In the genomic region with DNA sequence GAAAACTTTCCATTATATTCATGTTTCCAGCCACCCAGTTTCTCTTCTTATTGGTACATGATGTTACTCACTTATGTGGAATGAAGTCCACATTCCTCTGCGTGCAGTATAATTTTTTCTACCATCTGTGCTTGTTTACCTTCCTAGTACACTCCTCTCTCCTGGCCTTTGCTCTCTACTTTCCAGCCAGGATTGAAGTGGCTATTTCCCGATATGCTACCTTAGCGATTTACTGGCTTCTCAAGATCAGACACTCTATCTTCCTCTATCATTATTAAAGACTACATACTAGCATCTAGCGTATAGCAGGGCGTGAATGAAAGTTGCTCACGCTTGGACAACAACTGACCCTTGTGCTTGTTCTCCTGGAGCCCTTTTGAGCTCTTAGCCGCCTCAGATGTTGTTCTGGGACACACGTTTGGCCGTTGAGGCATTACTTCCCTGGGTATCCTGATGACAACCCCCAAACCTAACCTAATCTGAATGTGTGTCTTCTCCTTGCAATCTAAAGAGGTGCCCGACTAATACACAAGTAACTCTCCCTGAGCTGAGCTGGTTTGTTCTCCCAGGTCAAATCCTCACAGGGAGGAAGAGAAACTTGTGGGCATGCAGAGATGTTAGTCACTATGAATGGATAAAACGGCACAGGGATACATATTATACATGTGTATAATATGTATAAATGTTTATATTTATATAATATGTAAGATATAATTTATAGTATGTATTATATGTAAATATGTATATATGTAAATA, we compare ENCODE assay signal across 1 cellular context.
TF ChIP-seq lines count a peak whose summit lies in the region.

No MANE protein-coding gene starts in this region.

TF ChIP-seq in HepG2, 621 proteins besides CTCF, POLR2A, EP300 and RAD21 (continued from another document and continues in another):
- TF ChIP-seq, protein P1, sequence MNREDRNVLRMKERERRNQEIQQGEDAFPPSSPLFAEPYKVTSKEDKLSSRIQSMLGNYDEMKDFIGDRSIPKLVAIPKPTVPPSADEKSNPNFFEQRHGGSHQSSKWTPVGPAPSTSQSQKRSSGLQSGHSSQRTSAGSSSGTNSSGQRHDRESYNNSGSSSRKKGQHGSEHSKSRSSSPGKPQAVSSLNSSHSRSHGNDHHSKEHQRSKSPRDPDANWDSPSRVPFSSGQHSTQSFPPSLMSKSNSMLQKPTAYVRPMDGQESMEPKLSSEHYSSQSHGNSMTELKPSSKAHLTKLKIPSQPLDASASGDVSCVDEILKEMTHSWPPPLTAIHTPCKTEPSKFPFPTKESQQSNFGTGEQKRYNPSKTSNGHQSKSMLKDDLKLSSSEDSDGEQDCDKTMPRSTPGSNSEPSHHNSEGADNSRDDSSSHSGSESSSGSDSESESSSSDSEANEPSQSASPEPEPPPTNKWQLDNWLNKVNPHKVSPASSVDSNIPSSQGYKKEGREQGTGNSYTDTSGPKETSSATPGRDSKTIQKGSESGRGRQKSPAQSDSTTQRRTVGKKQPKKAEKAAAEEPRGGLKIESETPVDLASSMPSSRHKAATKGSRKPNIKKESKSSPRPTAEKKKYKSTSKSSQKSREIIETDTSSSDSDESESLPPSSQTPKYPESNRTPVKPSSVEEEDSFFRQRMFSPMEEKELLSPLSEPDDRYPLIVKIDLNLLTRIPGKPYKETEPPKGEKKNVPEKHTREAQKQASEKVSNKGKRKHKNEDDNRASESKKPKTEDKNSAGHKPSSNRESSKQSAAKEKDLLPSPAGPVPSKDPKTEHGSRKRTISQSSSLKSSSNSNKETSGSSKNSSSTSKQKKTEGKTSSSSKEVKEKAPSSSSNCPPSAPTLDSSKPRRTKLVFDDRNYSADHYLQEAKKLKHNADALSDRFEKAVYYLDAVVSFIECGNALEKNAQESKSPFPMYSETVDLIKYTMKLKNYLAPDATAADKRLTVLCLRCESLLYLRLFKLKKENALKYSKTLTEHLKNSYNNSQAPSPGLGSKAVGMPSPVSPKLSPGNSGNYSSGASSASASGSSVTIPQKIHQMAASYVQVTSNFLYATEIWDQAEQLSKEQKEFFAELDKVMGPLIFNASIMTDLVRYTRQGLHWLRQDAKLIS (CRISPR knock-in tag; IDR thresholded peaks at IDR 0.05), result no peak
- TF ChIP-seq ZNF557 (CRISPR knock-in tag; IDR thresholded peaks at IDR 0.05) (no peak), ZNF224 (CRISPR knock-in tag; IDR thresholded peaks at IDR 0.05) (no peak), POLR2AphosphoS5 (IDR thresholded peaks at IDR 0.05; ENCODE audit: low read depth, low read length) (no peak), ZNF788 (CRISPR knock-in tag; IDR thresholded peaks at IDR 0.05; ENCODE audit: borderline replicate concordance) (no peak), ZBTB10 (CRISPR knock-in tag; IDR thresholded peaks at IDR 0.05; ENCODE audit: borderline replicate concordance) (no peak), ZNF3 (CRISPR knock-in tag; IDR thresholded peaks at IDR 0.05) (no peak), ZNF234 (CRISPR knock-in tag; conservative IDR thresholded peaks at IDR 0.05) (no peak), PHF8 (CRISPR knock-in tag; IDR thresholded peaks at IDR 0.05) (no peak), NBN (conservative IDR thresholded peaks at IDR 0.05) (no peak), CHD4 (IDR thresholded peaks at IDR 0.05; ENCODE audit: borderline replicate concordance, low read length) (no peak), ZMYM4 (CRISPR knock-in tag; IDR thresholded peaks at IDR 0.05) (no peak), MYNN (CRISPR knock-in tag; IDR thresholded peaks at IDR 0.05; ENCODE audit: low read depth) (no peak), HNF4A (CRISPR knock-in tag; IDR thresholded peaks at IDR 0.05) (peak; percentile 83), BCL3 (CRISPR knock-in tag; IDR thresholded peaks at IDR 0.05) (no peak), TBX3 (IDR thresholded peaks at IDR 0.05; ENCODE audit: borderline replicate concordance) (peak; percentile 17; the same call in 1 of the 2 replicates), WIZ (CRISPR knock-in tag; IDR thresholded peaks at IDR 0.05) (no peak), ADNP (CRISPR knock-in tag; IDR thresholded peaks at IDR 0.05) (no peak), CBX1 (IDR thresholded peaks at IDR 0.05; ENCODE audit: low read depth) (no peak), MED8 (CRISPR knock-in tag; IDR thresholded peaks at IDR 0.05; ENCODE audit: insufficient replicate concordance) (no peak), ZNF543 (CRISPR knock-in tag; IDR thresholded peaks at IDR 0.05) (no peak), NFKB2 (CRISPR knock-in tag; IDR thresholded peaks at IDR 0.05; ENCODE audit: borderline replicate concordance) (no peak), NR2F1 (CRISPR knock-in tag; IDR thresholded peaks at IDR 0.05) (peak in 1 of 2 experiments; percentile 46; a peak in 1 of 4 replicates), ZNF512B (CRISPR knock-in tag; IDR thresholded peaks at IDR 0.05; ENCODE audit: borderline replicate concordance) (no peak), DPF2 (CRISPR knock-in tag; IDR thresholded peaks at IDR 0.05; ENCODE audit: borderline replicate concordance, low read depth) (no peak), ZNF740 (CRISPR knock-in tag; IDR thresholded peaks at IDR 0.05) (no peak), MXI1 (IDR thresholded peaks at IDR 0.05; ENCODE audit: borderline replicate concordance, low read depth, low read length) (peak; percentile 24; the same call in 1 of the 3 replicates), DR1 (CRISPR knock-in tag; IDR thresholded peaks at IDR 0.05) (no peak), RFX1 (IDR thresholded peaks at IDR 0.05) (no peak), PAF1 (CRISPR knock-in tag; IDR thresholded peaks at IDR 0.05) (no peak)
- TF ChIP-seq, protein P2, sequence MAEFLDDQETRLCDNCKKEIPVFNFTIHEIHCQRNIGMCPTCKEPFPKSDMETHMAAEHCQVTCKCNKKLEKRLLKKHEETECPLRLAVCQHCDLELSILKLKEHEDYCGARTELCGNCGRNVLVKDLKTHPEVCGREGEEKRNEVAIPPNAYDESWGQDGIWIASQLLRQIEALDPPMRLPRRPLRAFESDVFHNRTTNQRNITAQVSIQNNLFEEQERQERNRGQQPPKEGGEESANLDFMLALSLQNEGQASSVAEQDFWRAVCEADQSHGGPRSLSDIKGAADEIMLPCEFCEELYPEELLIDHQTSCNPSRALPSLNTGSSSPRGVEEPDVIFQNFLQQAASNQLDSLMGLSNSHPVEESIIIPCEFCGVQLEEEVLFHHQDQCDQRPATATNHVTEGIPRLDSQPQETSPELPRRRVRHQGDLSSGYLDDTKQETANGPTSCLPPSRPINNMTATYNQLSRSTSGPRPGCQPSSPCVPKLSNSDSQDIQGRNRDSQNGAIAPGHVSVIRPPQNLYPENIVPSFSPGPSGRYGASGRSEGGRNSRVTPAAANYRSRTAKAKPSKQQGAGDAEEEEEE (CRISPR knock-in tag; IDR thresholded peaks at IDR 0.05; ENCODE audit: borderline replicate concordance), result no peak
- TF ChIP-seq, protein P3, sequence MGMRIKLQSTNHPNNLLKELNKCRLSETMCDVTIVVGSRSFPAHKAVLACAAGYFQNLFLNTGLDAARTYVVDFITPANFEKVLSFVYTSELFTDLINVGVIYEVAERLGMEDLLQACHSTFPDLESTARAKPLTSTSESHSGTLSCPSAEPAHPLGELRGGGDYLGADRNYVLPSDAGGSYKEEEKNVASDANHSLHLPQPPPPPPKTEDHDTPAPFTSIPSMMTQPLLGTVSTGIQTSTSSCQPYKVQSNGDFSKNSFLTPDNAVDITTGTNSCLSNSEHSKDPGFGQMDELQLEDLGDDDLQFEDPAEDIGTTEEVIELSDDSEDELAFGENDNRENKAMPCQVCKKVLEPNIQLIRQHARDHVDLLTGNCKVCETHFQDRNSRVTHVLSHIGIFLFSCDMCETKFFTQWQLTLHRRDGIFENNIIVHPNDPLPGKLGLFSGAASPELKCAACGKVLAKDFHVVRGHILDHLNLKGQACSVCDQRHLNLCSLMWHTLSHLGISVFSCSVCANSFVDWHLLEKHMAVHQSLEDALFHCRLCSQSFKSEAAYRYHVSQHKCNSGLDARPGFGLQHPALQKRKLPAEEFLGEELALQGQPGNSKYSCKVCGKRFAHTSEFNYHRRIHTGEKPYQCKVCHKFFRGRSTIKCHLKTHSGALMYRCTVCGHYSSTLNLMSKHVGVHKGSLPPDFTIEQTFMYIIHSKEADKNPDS (CRISPR knock-in tag; IDR thresholded peaks at IDR 0.05), result peak; percentile 93; the same call in 1 of the 2 replicates
- TF ChIP-seq, protein P4, sequence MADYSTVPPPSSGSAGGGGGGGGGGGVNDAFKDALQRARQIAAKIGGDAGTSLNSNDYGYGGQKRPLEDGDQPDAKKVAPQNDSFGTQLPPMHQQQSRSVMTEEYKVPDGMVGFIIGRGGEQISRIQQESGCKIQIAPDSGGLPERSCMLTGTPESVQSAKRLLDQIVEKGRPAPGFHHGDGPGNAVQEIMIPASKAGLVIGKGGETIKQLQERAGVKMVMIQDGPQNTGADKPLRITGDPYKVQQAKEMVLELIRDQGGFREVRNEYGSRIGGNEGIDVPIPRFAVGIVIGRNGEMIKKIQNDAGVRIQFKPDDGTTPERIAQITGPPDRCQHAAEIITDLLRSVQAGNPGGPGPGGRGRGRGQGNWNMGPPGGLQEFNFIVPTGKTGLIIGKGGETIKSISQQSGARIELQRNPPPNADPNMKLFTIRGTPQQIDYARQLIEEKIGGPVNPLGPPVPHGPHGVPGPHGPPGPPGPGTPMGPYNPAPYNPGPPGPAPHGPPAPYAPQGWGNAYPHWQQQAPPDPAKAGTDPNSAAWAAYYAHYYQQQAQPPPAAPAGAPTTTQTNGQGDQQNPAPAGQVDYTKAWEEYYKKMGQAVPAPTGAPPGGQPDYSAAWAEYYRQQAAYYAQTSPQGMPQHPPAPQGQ (CRISPR knock-in tag; IDR thresholded peaks at IDR 0.05; ENCODE audit: borderline replicate concordance), result no peak
- TF ChIP-seq, protein P5, sequence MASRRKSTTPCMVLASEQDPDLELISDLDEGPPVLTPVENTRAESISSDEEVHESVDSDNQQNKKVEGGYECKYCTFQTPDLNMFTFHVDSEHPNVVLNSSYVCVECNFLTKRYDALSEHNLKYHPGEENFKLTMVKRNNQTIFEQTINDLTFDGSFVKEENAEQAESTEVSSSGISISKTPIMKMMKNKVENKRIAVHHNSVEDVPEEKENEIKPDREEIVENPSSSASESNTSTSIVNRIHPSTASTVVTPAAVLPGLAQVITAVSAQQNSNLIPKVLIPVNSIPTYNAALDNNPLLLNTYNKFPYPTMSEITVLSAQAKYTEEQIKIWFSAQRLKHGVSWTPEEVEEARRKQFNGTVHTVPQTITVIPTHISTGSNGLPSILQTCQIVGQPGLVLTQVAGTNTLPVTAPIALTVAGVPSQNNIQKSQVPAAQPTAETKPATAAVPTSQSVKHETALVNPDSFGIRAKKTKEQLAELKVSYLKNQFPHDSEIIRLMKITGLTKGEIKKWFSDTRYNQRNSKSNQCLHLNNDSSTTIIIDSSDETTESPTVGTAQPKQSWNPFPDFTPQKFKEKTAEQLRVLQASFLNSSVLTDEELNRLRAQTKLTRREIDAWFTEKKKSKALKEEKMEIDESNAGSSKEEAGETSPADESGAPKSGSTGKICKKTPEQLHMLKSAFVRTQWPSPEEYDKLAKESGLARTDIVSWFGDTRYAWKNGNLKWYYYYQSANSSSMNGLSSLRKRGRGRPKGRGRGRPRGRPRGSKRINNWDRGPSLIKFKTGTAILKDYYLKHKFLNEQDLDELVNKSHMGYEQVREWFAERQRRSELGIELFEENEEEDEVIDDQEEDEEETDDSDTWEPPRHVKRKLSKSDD (CRISPR knock-in tag; IDR thresholded peaks at IDR 0.05; ENCODE audit: low read depth), result no peak
